In genomic region chr4:123127218-123127617, GRCh38 we compare ENCODE assay signal across 9 cellular contexts.
DNase-seq lines count a peak whose midpoint lies in the region; ATAC-seq and TF ChIP-seq lines count a peak whose summit lies in the region.
"Had no signal": no experiment of that assay in that cellular context is flagged by ENCODE, and none has a peak within 500 bp of the region (broad histone marks: within the 10 kb centered on the region; RNA-seq: fewer than 3 reads in every experiment).

No MANE protein-coding gene starts in this region.

- no peak overlapping the region for H3K4me2 ChIP-seq in MM.1S (ENCODE audit: low read depth, low read length)

- no peaks in the 10 kb centered on the region for H4K20me1 ChIP-seq in MM.1S (ENCODE audit: insufficient read depth, low read length)

- H3K9ac ChIP-seq in MM.1S (ENCODE audit: low read length), result no peak overlapping the region

- ATAC-seq in esophagus mucosa (no peak), GM18861 (IDR thresholded peaks at IDR 0.05; ENCODE audit: unreplicated experiment) (no peak), GM18868 (IDR thresholded peaks at IDR 0.05; ENCODE audit: unreplicated experiment) (no peak)

- H3K4me1 ChIP-seq in BE2C (no peaks in the 10 kb centered on the region), MM.1S (ENCODE audit: low read length) (peaks cover 5% of the 10 kb centered on the region)

- H3K36me3 ChIP-seq in BE2C (no peaks in the 10 kb centered on the region), MM.1S (replicated peaks; ENCODE audit: insufficient read depth, low read length) (no peaks in the 10 kb centered on the region)

- H3K9me2 ChIP-seq in MM.1S (replicated peaks; ENCODE audit: insufficient read depth, low read length), result no peaks in the 10 kb centered on the region

- no peaks in the 10 kb centered on the region for H3K9me3 ChIP-seq in BE2C
- no peaks in the 10 kb centered on the region for H3K9me3 ChIP-seq in MM.1S (replicated peaks; ENCODE audit: insufficient read depth, low read length)

- no peaks in the 10 kb centered on the region for H3K79me2 ChIP-seq in MM.1S (ENCODE audit: low read length)

- DNase-seq in BE2C (no peak), MM.1S (peak; percentile 8), choroid plexus epithelial cell (ENCODE audit: low read depth) (peak; percentile 67), lung microvascular endothelial cell (ENCODE audit: low read depth in 2 of 2) (peak; percentile 65 to 70), NCI-H226 (no peak)
- DNase-seq: SW 1271 had no signal

- peak; percentile 15; the same call in 1 of the 2 replicates for TF ChIP-seq CTCF in BE2C (IDR thresholded peaks at IDR 0.05; ENCODE audit: low read depth, low read length)
- peak; percentile 28 for TF ChIP-seq CTCF in MM.1S (IDR thresholded peaks at IDR 0.05; ENCODE audit: low read length)
- TF ChIP-seq CTCF in choroid plexus epithelial cell (conservative IDR thresholded peaks at IDR 0.05; ENCODE audit: low read depth, low read length), result peak; percentile 44

- H2AFZ ChIP-seq in MM.1S (ENCODE audit: low read length), result no peak overlapping the region

- no peaks in the 10 kb centered on the region for H3F3A ChIP-seq in MM.1S (ENCODE audit: insufficient read depth, low read length)

- H3K27ac ChIP-seq in MM.1S (ENCODE audit: low read length), result no peak overlapping the region

- H3K4me3 ChIP-seq in BE2C (ENCODE audit: low read depth, low read length) (no peak overlapping the region), MM.1S (ENCODE audit: low read length) (no peak overlapping the region), choroid plexus epithelial cell (ENCODE audit: low read depth, low read length) (no peak overlapping the region)

- H3K27me3 ChIP-seq in BE2C, result no peaks in the 10 kb centered on the region
- no peaks in the 10 kb centered on the region for H3K27me3 ChIP-seq in MM.1S (replicated peaks; ENCODE audit: insufficient read depth, low read length)

Comparison
In these comparisons a context has a peak if more than half of its experiments do, and no peak if none do; other contexts are left out.
1. DNase-seq: peak in MM.1S (single experiment), choroid plexus epithelial cell (single experiment) and lung microvascular endothelial cell (2 of 2); none in BE2C (single experiment) and NCI-H226 (single experiment).
2. Peak in every context shown above with its lines, with median percentiles within 50 percentile points of each other: CTCF ChIP-seq.